In genomic region chr9:81536242-81537025, GRCh38 we compare ENCODE assay signal across 20 cellular contexts.
"Had no signal": no experiment of that assay in that cellular context is flagged by ENCODE, and none has a peak within 500 bp of the region (broad histone marks: within the 10 kb centered on the region; RNA-seq: fewer than 3 reads in every experiment).

No MANE protein-coding gene starts in this region.

- H3K27ac ChIP-seq: heart right ventricle, vagina had no signal

- H3K4me3 ChIP-seq: heart right ventricle, vagina had no signal

- H3K9me3 ChIP-seq: heart right ventricle, vagina had no signal

- H3K4me1 Mint-ChIP-seq: activated CD4-positive, alpha-beta T cell treated with anti-CD3 and anti-CD28 coated beads, Interleukin-2, amount 10 ng/mL, durations not matched to agents 24 days and 14 days; activated naive CD4-positive, alpha-beta T cell treated with anti-CD3 and anti-CD28 coated beads, Interleukin-2, amount 10 ng/mL, durations not matched to agents 7 days and 5 days; activated naive CD8-positive, alpha-beta T cell treated with anti-CD3 and anti-CD28 coated beads, Interleukin-2, amount 50 U/mL, for 24 hours; naive thymus-derived CD8-positive, alpha-beta T cell; stimulated activated naive CD8-positive, alpha-beta T cell treated with anti-CD3 and anti-CD28 coated beads, Interleukin-15, amount 100 ng/mL, for 72 hours had no signal

- H3K27me3 ChIP-seq: heart right ventricle, vagina had no signal

- H3K27ac Mint-ChIP-seq: activated CD4-positive, alpha-beta T cell treated with anti-CD3 and anti-CD28 coated beads, Interleukin-2, amount 10 ng/mL, durations not matched to agents 24 days and 14 days; activated CD8-positive, alpha-beta T cell treated with anti-CD3 and anti-CD28 coated beads, Interleukin-2, amount 10 ng/mL, durations not matched to agents 7 days and 5 days; activated naive CD4-positive, alpha-beta T cell treated with anti-CD3 and anti-CD28 coated beads, Interleukin-2, amount 10 ng/mL, durations not matched to agents 7 days and 5 days; activated naive CD8-positive, alpha-beta T cell treated with anti-CD3 and anti-CD28 coated beads, Interleukin-2, amount 50 U/mL, for 24 hours; immature natural killer cell; naive thymus-derived CD8-positive, alpha-beta T cell; stimulated activated naive CD8-positive, alpha-beta T cell treated with anti-CD3 and anti-CD28 coated beads, Interleukin-15, amount 100 ng/mL, for 72 hours; T-helper 2 cell treated with Interferon-gamma antibody and Interleukin-4, amounts not matched to agents 5 μg/mL and 100 μg/mL, for 36 hours had no signal

- H3K4me3 Mint-ChIP-seq: activated CD4-positive, alpha-beta T cell treated with anti-CD3 and anti-CD28 coated beads, Interleukin-2, amount 10 ng/mL, durations not matched to agents 24 days and 14 days; activated CD8-positive, alpha-beta T cell treated with anti-CD3 and anti-CD28 coated beads, Interleukin-2, amount 10 ng/mL, durations not matched to agents 7 days and 5 days; activated naive CD4-positive, alpha-beta T cell treated with anti-CD3 and anti-CD28 coated beads, Interleukin-2, amount 10 ng/mL, durations not matched to agents 7 days and 5 days; activated naive CD8-positive, alpha-beta T cell treated with anti-CD3 and anti-CD28 coated beads, Interleukin-2, amount 50 U/mL, for 24 hours; activated T-cell treated with anti-CD3 and anti-CD28 coated beads, Interleukin-2, amount 50 U/mL, for 4 hours; immature natural killer cell; naive thymus-derived CD8-positive, alpha-beta T cell; stimulated activated naive CD8-positive, alpha-beta T cell treated with anti-CD3 and anti-CD28 coated beads, Interleukin-15, amount 100 ng/mL, for 72 hours; T-helper 2 cell treated with Interferon-gamma antibody and Interleukin-4, amounts not matched to agents 5 μg/mL and 100 μg/mL, for 36 hours had no signal

- H3K36me3 ChIP-seq: heart right ventricle, vagina had no signal

- H3K36me3 Mint-ChIP-seq: activated naive CD4-positive, alpha-beta T cell treated with anti-CD3 and anti-CD28 coated beads, Interleukin-2, amount 10 ng/mL, durations not matched to agents 7 days and 5 days; immature natural killer cell; naive thymus-derived CD8-positive, alpha-beta T cell had no signal

- H3K4me1 ChIP-seq: heart right ventricle, vagina had no signal

- ATAC-seq: activated CD8-positive, alpha-beta T cell treated with anti-CD3 and anti-CD28 coated beads, Interleukin-2, amount 10 ng/mL, durations not matched to agents 7 days and 5 days; activated naive CD8-positive, alpha-beta T cell treated with anti-CD3 and anti-CD28 coated beads, Interleukin-2, amount 50 U/mL, for 24 hours; activated T-cell treated with anti-CD3 and anti-CD28 coated beads, Interleukin-2, amount 50 U/mL, for 4 hours; heart right ventricle; naive thymus-derived CD8-positive, alpha-beta T cell; stimulated activated naive CD8-positive, alpha-beta T cell treated with anti-CD3 and anti-CD28 coated beads, Interleukin-15, amount 100 ng/mL, for 72 hours had no signal

- H3K9me3 Mint-ChIP-seq: activated CD4-positive, alpha-beta T cell treated with anti-CD3 and anti-CD28 coated beads, Interleukin-2, amount 10 ng/mL, durations not matched to agents 24 days and 14 days; activated naive CD4-positive, alpha-beta T cell treated with anti-CD3 and anti-CD28 coated beads, Interleukin-2, amount 10 ng/mL, durations not matched to agents 7 days and 5 days; activated naive CD8-positive, alpha-beta T cell treated with anti-CD3 and anti-CD28 coated beads, Interleukin-2, amount 50 U/mL, for 24 hours; activated T-cell treated with anti-CD3 and anti-CD28 coated beads, Interleukin-2, amount 50 U/mL, for 4 hours; immature natural killer cell; stimulated activated naive CD8-positive, alpha-beta T cell treated with anti-CD3 and anti-CD28 coated beads, Interleukin-15, amount 100 ng/mL, for 72 hours; T-helper 2 cell treated with Interferon-gamma antibody and Interleukin-4, amounts not matched to agents 5 μg/mL and 100 μg/mL, for 36 hours had no signal

- H3K27me3 Mint-ChIP-seq: activated CD4-positive, alpha-beta T cell treated with anti-CD3 and anti-CD28 coated beads, Interleukin-2, amount 10 ng/mL, durations not matched to agents 24 days and 14 days; activated naive CD4-positive, alpha-beta T cell treated with anti-CD3 and anti-CD28 coated beads, Interleukin-2, amount 10 ng/mL, durations not matched to agents 7 days and 5 days; activated naive CD8-positive, alpha-beta T cell treated with anti-CD3 and anti-CD28 coated beads, Interleukin-2, amount 50 U/mL, for 24 hours had no signal

- DNase-seq: activated CD4-positive, alpha-beta T cell treated with anti-CD3 and anti-CD28 coated beads, Interleukin-2, amount 10 ng/mL, durations not matched to agents 24 days and 14 days; activated CD4-positive, CD25-positive, alpha-beta regulatory T cell; activated CD8-positive, alpha-beta T cell treated with anti-CD3 and anti-CD28 coated beads, Interleukin-2, amount 10 ng/mL, durations not matched to agents 7 days and 5 days; activated effector memory CD4-positive, alpha-beta T cell treated with Interleukin-2 at 50 U/mL for 16 hours; activated naive CD4-positive, alpha-beta T cell treated with anti-CD3 and anti-CD28 coated beads, Interleukin-2, amount 10 ng/mL, durations not matched to agents 7 days and 5 days; activated naive CD8-positive, alpha-beta T cell treated with anti-CD3 and anti-CD28 coated beads, Interleukin-2, amount 50 U/mL, for 24 hours; activated T-cell treated with anti-CD3 and anti-CD28 coated beads, Interleukin-2, amount 50 U/mL, for 4 hours; anterior cingulate cortex; cerebellar nuclear complex; cortex of kidney; heart right ventricle; immature natural killer cell; mesendoderm; naive thymus-derived CD8-positive, alpha-beta T cell; nucleus accumbens; posterior cingulate gyrus; stimulated activated naive CD8-positive, alpha-beta T cell treated with anti-CD3 and anti-CD28 coated beads, Interleukin-15, amount 100 ng/mL, for 72 hours; trophoblast cell had no signal
